26 cellular contexts compared by ENCODE assay signal in the genomic region with DNA sequence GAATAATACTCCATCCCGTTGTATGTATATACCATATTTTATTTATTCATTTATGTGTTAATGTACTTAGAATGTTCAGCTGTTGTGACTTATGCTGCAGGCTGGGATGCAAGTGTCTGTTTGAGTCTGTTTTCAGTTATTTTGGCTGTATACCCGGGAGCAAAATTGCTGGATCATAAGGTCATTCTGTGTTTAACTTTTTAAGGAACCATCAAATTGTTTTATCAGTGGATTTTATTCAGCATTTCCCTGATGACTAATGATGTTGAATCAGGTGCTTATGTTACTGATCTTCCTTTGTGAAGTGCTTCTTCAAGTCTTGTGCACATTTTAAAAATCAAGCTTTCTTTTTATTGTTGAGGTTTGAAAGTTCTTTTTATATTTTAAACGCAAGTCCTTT.
DNase-seq lines count a peak whose midpoint lies in the region; ATAC-seq and TF ChIP-seq lines count a peak whose summit lies in the region.
"Had no signal": no experiment of that assay in that cellular context is flagged by ENCODE, and none has a peak within 500 bp of the region (broad histone marks: within the 10 kb centered on the region; RNA-seq: fewer than 3 reads in every experiment).

No MANE protein-coding gene starts in this region.

- no peak for TF ChIP-seq CTCF in foreskin keratinocyte (conservative IDR thresholded peaks at IDR 0.05)

- H3K4me1 ChIP-seq in foreskin keratinocyte: no peaks in the 10 kb centered on the region
- H3K4me1 ChIP-seq: testis had no signal

- ATAC-seq in foreskin keratinocyte: no peak
- ATAC-seq: body of pancreas; left colon; stimulated activated naive B cell treated with anti-CD40 and anti-IgM and Interleukin-4, amounts not matched to agents 10 μg/mL and 1 μg/mL and 100 μg/mL, for 72 hours had no signal

- H3K27ac ChIP-seq in foreskin keratinocyte: no peak overlapping the region
- H3K27ac ChIP-seq: body of pancreas, testis had no signal

- DNase-seq in EH (ENCODE audit: low read depth) (peak; percentile 80), NCI-H226 (peak; percentile 7), dedifferentiated amniotic fluid mesenchymal stem cell (ENCODE audit: extremely low spot score) (peak; percentile 16), foreskin keratinocyte (peak; percentile 14 to 41), iPS-NIHi11 (ENCODE audit: low spot score) (no peak), NCI-H187 treated with DMSO at 0.1 percent for 48 hours (lab: John Stamatoyannopoulos, UW) (no peak), cortex of kidney (lab: John Stamatoyannopoulos, UW) (no peak)
- DNase-seq in activated T-cell treated with anti-CD3 and anti-CD28 coated beads, Interleukin-2, amount 50 U/mL, for 1 hour: no peak
- DNase-seq: activated CD4-positive, alpha-beta T cell treated with anti-CD3 and anti-CD28 coated beads for 4 hours; activated naive CD8-positive, alpha-beta T cell treated with anti-CD3 and anti-CD28 coated beads for 36 hours; body of pancreas; CD4-positive, alpha-beta T cell; DMS 273 treated with DMSO at 0.1 percent for 48 hours; GDM1; glutamatergic neuron; left colon; mesendoderm; naive B cell; NCI-H2029; NCI-H345; NCI-H82; nucleus accumbens; SHP77 treated with DMSO at 0.1 percent for 48 hours; stimulated activated CD4-positive, alpha-beta T cell treated with anti-CD3 and anti-CD28 coated beads, Interleukin-2, amount 100 ng/mL, for 48 hours; stimulated activated naive B cell treated with anti-CD40 and anti-IgM and Interleukin-4, amounts not matched to agents 10 μg/mL and 1 μg/mL and 100 μg/mL, for 72 hours; testis had no signal

- H3K27me3 ChIP-seq in foreskin keratinocyte: no peaks in the 10 kb centered on the region
- H3K27me3 ChIP-seq: body of pancreas, testis had no signal

Comparison
In these comparisons a context has a peak if more than half of its experiments do, and no peak if none do; other contexts are left out.
1. DNase-seq: peak in EH (single experiment), NCI-H226 (single experiment), dedifferentiated amniotic fluid mesenchymal stem cell (single experiment) and foreskin keratinocyte (2 of 2); none in activated T-cell treated with anti-CD3 and anti-CD28 coated beads, Interleukin-2, amount 50 U/mL, for 1 hour (single experiment), iPS-NIHi11 (single experiment), NCI-H187 treated with DMSO at 0.1 percent for 48 hours (single experiment) and cortex of kidney (single experiment).